In the genomic region with DNA sequence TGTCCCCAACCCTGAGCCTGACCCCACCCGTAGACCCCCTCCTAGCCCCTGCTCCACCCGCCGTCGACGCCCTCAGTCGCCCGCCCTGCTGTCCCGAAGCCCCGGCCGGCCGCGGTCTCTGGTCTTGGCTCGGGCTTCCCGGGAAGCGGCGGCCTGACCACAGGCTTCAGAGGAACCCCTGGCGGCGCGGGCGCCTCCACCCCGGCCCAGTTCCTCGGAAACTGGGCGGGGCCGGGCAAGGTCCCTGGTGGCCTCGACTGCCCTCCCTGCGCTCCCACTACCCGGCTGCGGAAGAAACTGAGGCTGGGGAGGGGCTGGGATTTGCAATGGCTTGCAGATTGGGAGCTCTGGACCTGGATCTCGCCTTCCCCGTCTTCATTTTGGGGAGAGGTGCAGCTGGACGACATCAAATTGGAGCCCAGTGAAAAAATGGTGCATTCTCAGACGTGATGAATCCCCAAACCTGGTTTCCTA, we compare ENCODE assay signal across 9 cellular contexts. TPM values are rescaled to one million over a fixed set of nuclear protein-coding genes. Genes with fewer than 3 reads are reported as not detected.
A peak's percentile ranks its signal among the peaks of the same experiment; 100 is the strongest.
DNase-seq lines count a peak whose midpoint lies in the region; ATAC-seq and TF ChIP-seq lines count a peak whose summit lies in the region.
"Had no signal": no experiment of that assay in that cellular context is flagged by ENCODE, and none has a peak within 500 bp of the region (broad histone marks: within the 10 kb centered on the region; RNA-seq: fewer than 3 reads in every experiment).

No MANE protein-coding gene starts in this region.

- H3K36me3 ChIP-seq in Panc1 (ENCODE audit: control insufficient read depth, insufficient read depth, low read length) = no peaks in the 10 kb centered on the region
- peaks cover 0 to 34% (median 0%) of the 10 kb centered on the region in 6 donors for H3K36me3 ChIP-seq in spleen

- in situ Hi-C loops in Panc1 (cut with HindIII; ENCODE audit: low pct_unique_long_range_greater_than_20kb, low sequenced_read_pairs) (no loop called here), T47D (cut with HindIII; ENCODE audit: low pct_unique_long_range_greater_than_20kb, low sequenced_read_pairs) (no loop called here)

- no peaks in the 10 kb centered on the region for H3K9me3 Mint-ChIP-seq in immature natural killer cell

- peak; percentile 52 for ATAC-seq in Panc1
- ATAC-seq in GM18519 (IDR thresholded peaks at IDR 0.05; ENCODE audit: low FRiP score, unreplicated experiment) = no peak

- BruUV-seq in Panc1 (replicated peaks; lab: Mats Ljungman, UMichigan) = no TSS peak

- H3K4me1 ChIP-seq in Panc1 (ENCODE audit: control insufficient read depth, insufficient read depth, low read length) (peaks cover 15% of the 10 kb centered on the region), spleen (peaks cover 31 to 72% (median 64%) of the 10 kb centered on the region in 6 donors)

- CTCF ChIA-PET in Panc1 (lab: Charles Lee) = interaction anchor here (0.5 to 2.3 kb wide), 6 partner anchors 95 to 293 kb away, joined by 3 to 17 read pairs (median 6); no protein-coding TSS in a partner anchor

- peaks cover 0 to 5% (median 3%) of the 10 kb centered on the region in 3 donors for H3K36me3 Mint-ChIP-seq in immature natural killer cell

- peaks cover 50 to 53% of the 10 kb centered on the region in 2 donors for H3K4me1 Mint-ChIP-seq in immature natural killer cell

- peak overlapping the region; percentile 83; the same call in 1 of the 2 replicates for H3K27ac ChIP-seq in Panc1 (ENCODE audit: low read length)
- peak overlapping the region; percentile 85 to 99 (median 97) for H3K27ac ChIP-seq in spleen

- peak overlapping the region; percentile 94 to 97 (median 96) for H3K4me3 Mint-ChIP-seq in immature natural killer cell

- 0 to 1% (median 1%) methylated on average over 17 to 32 of the region's 32 CpGs for WGBS in spleen, 5 donors

- H3K27me3 ChIP-seq in Panc1 (ENCODE audit: control insufficient read depth, insufficient read depth, low read length) (no peaks in the 10 kb centered on the region), spleen (replicated peaks in 1 of 7) (peaks cover 0 to 8% (median 0%) of the 10 kb centered on the region in 7 donors)

- intact Hi-C loops in Panc1 (cut with micrococcal nuclease; ENCODE audit: unreplicated experiment) (loop anchor here (1.0 to 5.0 kb wide), 3 partner anchors 101 to 304 kb away; no protein-coding TSS in a partner anchor), spleen (cut with DNase I; ENCODE audit: low total_unique reads) (loop anchor here (5.0 kb wide), 2 partner anchors 101 to 294 kb away; no protein-coding TSS in a partner anchor)

- H3K9me3 ChIP-seq in Panc1 (ENCODE audit: control insufficient read depth, insufficient read depth, low read depth, low read length) (no peaks in the 10 kb centered on the region), spleen (no peaks in the 10 kb centered on the region)

- H3K4me3 ChIP-seq in GM12864 (ENCODE audit: low read depth, low read length) (peak overlapping the region; percentile 73), Panc1 (ENCODE audit: low read depth in 2 of 2, low read length in 2 of 2) (peak overlapping the region; percentile 70 to 78), spleen (peak overlapping the region; percentile 61 to 97 (median 89))

- POLR2A ChIA-PET in Panc1 (lab: Charles Lee) = interaction anchor here (0.6 to 1.3 kb wide), 7 partner anchors 34 to 286 kb away, joined by 3 to 6 read pairs (median 4); no protein-coding TSS in a partner anchor

- DNase-seq in GM12864 (ENCODE audit: low read depth) = no peak
- no peak for DNase-seq in Panc1 (ENCODE audit: low read depth, low spot score)
- DNase-seq in T47D (ENCODE audit: low read depth in 1 of 2, low spot score in 1 of 2) = peak; percentile 35 to 53
- DNase-seq in immature natural killer cell = peak in 1 of 3 donors; percentile 22
- DNase-seq in spleen = no peak
- no peak for DNase-seq in NOMO-1 (lab: John Stamatoyannopoulos, UW; ENCODE audit: unreplicated experiment in 2 of 2)
- DNase-seq in DMS79 (lab: John Stamatoyannopoulos, UW) = no peak

- H3K27me3 Mint-ChIP-seq in immature natural killer cell (ENCODE audit: low read depth in 3 of 3) = peaks cover 9 to 19% (median 18%) of the 10 kb centered on the region in 3 donors

- H3K27ac Mint-ChIP-seq in immature natural killer cell = peak overlapping the region; percentile 86 to 97 (median 96)

- TF ChIP-seq POLR2A in spleen (IDR thresholded peaks at IDR 0.05) = no peak

- no peak for TF ChIP-seq CTCF in GM12864 (IDR thresholded peaks at IDR 0.05; ENCODE audit: low read depth, low read length, missing control alignments)
- TF ChIP-seq CTCF in Panc1 (IDR thresholded peaks at IDR 0.05) = no peak
- TF ChIP-seq CTCF in spleen (IDR thresholded peaks at IDR 0.05 in 8 of 11, conservative IDR thresholded peaks at IDR 0.05 in 3 of 11) = no peak

RNA-seq across cellular contexts. Expression of gene SOCS1, which starts 0.7 kb away (rescaled TPM):
- 4.8 TPM for total RNA-seq in Panc1 (2021; ENCODE audit: unreplicated experiment)
- 3.8 TPM for polyA plus RNA-seq in Panc1 (2012; ENCODE audit: insufficient read length)
- 10 to 100 TPM; 14.0 to 24.4 (median 14.5) TPM for polyA plus RNA-seq in immature natural killer cell
- 10 to 100 TPM in 6 of 7 donors, 1 to 10 TPM in 1; 7.7 to 50.8 (median 24.0) TPM for total RNA-seq in spleen
- polyA plus RNA-seq in spleen = 10 to 100 TPM; 17.0 to 43.3 (median 19.6) TPM

RNA-seq across cellular contexts. Expression of gene TNP2, which starts 12.4 kb away (rescaled TPM):
- not detected for total RNA-seq in Panc1 (2021; ENCODE audit: unreplicated experiment)
- not detected for polyA plus RNA-seq in Panc1 (2012; ENCODE audit: insufficient read length)
- polyA plus RNA-seq in immature natural killer cell = not detected
- not detected for total RNA-seq in spleen
- polyA plus RNA-seq in spleen = not detected
- total RNA-seq: activated CD8-positive, alpha-beta memory T cell treated with anti-CD3 and anti-CD28 coated beads for 36 hours had no signal

RNA-seq across cellular contexts. Expression of gene PRM3, which starts 16.7 kb away (rescaled TPM):
- total RNA-seq in Panc1 (2021; ENCODE audit: unreplicated experiment) (not detected), spleen (not detected)
- not detected for polyA plus RNA-seq in Panc1 (2012; ENCODE audit: insufficient read length)
- polyA plus RNA-seq in immature natural killer cell (not detected), spleen (not detected)
- total RNA-seq: activated CD8-positive, alpha-beta memory T cell treated with anti-CD3 and anti-CD28 coated beads for 36 hours had no signal

RNA-seq across cellular contexts. Expression of gene PRM2, which starts 19.6 kb away (rescaled TPM):
- total RNA-seq in Panc1 (2021; ENCODE audit: unreplicated experiment) = not detected
- not detected for polyA plus RNA-seq in Panc1 (2012; ENCODE audit: insufficient read length)
- not detected for polyA plus RNA-seq in immature natural killer cell
- total RNA-seq in spleen = not detected
- not detected for polyA plus RNA-seq in spleen
- total RNA-seq: activated CD8-positive, alpha-beta memory T cell treated with anti-CD3 and anti-CD28 coated beads for 36 hours had no signal

RNA-seq across cellular contexts. Expression of gene PRM1, which starts 24.4 kb away (rescaled TPM):
- not detected for total RNA-seq in Panc1 (2021; ENCODE audit: unreplicated experiment)
- polyA plus RNA-seq in Panc1 (2012; ENCODE audit: insufficient read length) = not detected
- polyA plus RNA-seq in immature natural killer cell = not detected
- total RNA-seq in spleen = not detected
- polyA plus RNA-seq in spleen = not detected
- total RNA-seq: activated CD8-positive, alpha-beta memory T cell treated with anti-CD3 and anti-CD28 coated beads for 36 hours had no signal

Comparison
In these comparisons a context has a peak if more than half of its experiments do, and no peak if none do; other contexts are left out.
1. DNase-seq: peak in T47D (2 of 2); none in GM12864 (single experiment), Panc1 (single experiment), spleen (single experiment), NOMO-1 (0 of 2) and DMS79 (single experiment).
2. Peak in every context shown above with its lines, with median percentiles within 50 percentile points of each other: H3K4me3 ChIP-seq.